ENCODE assay signal across 9 cellular contexts in genomic region chr9:22079873-22080341, GRCh38.
DNase-seq lines count a peak whose midpoint lies in the region; ATAC-seq lines count a peak whose summit lies in the region.
"Had no signal": no experiment of that assay in that cellular context is flagged by ENCODE, and none has a peak within 500 bp of the region (broad histone marks: within the 10 kb centered on the region; RNA-seq: fewer than 3 reads in every experiment).

No MANE protein-coding gene starts in this region.

- no peak overlapping the region for H3K4me2 ChIP-seq in mesendoderm (ENCODE audit: low read length)

- no peaks in the 10 kb centered on the region for H3K79me1 ChIP-seq in mesendoderm (ENCODE audit: low read length)

- H4K5ac ChIP-seq in mesendoderm (ENCODE audit: low read length) = no peak overlapping the region

- H3K18ac ChIP-seq in mesendoderm (ENCODE audit: low read length) = no peak overlapping the region

- ATAC-seq in HG03342 (IDR thresholded peaks at IDR 0.05; ENCODE audit: unreplicated experiment) = peak; percentile 83
- peak; percentile 84 for ATAC-seq in aorta (ENCODE audit: low FRiP score)

- no peak overlapping the region for H4K8ac ChIP-seq in mesendoderm (ENCODE audit: low read depth, low read length)

- no peak overlapping the region for H2BK120ac ChIP-seq in mesendoderm (ENCODE audit: low read depth, low read length)

- H3K27ac ChIP-seq in mesendoderm (ENCODE audit: low read depth, low read length) = peak overlapping the region; percentile 3
- no peak overlapping the region for H3K27ac ChIP-seq in aorta (ENCODE audit: low read depth in 1 of 2, low read length in 2 of 2)
- H3K27ac ChIP-seq: SK-N-MC had no signal

- intact Hi-C loops in aorta (cut with DNase I) = no loop called here

- H3K27me3 ChIP-seq in mesendoderm (ENCODE audit: insufficient read depth, low read length, poor library complexity) (no peaks in the 10 kb centered on the region), aorta (ENCODE audit: control insufficient read depth in 1 of 2, insufficient read depth in 2 of 2, low read length in 1 of 2) (no peaks in the 10 kb centered on the region)

- H3K4me3 ChIP-seq in mesendoderm (ENCODE audit: low read length) (no peak overlapping the region), aorta (ENCODE audit: low read length in 2 of 2) (no peak overlapping the region)
- H3K4me3 ChIP-seq: SK-N-MC had no signal

- H3K4me1 ChIP-seq in mesendoderm (ENCODE audit: control insufficient read depth, low read depth, low read length) (peaks cover 5% of the 10 kb centered on the region), aorta (ENCODE audit: control insufficient read depth in 1 of 2, insufficient read depth in 2 of 2, low read length in 2 of 2) (peaks cover 0 to 2% of the 10 kb centered on the region in 2 donors)

- no peak overlapping the region for H2BK5ac ChIP-seq in mesendoderm (ENCODE audit: low read length)

- H3K36me3 ChIP-seq in mesendoderm (ENCODE audit: control insufficient read depth, insufficient read depth, low read length) = no peaks in the 10 kb centered on the region
- no peaks in the 10 kb centered on the region for H3K36me3 ChIP-seq in aorta (ENCODE audit: control insufficient read depth in 1 of 2, insufficient read depth in 2 of 2, low read length in 1 of 2)

- H2AK5ac ChIP-seq in mesendoderm (ENCODE audit: low read length) = no peak overlapping the region

- H3K4ac ChIP-seq in mesendoderm (ENCODE audit: low read depth, low read length) = no peak overlapping the region

- no peak overlapping the region for H2BK15ac ChIP-seq in mesendoderm (replicated peaks; ENCODE audit: low read depth)

- H3K9me3 ChIP-seq in aorta (ENCODE audit: control insufficient read depth, low read length) = no peaks in the 10 kb centered on the region

- peak; percentile 11 to 24 for DNase-seq in activated CD4-positive, alpha-beta T cell treated with anti-CD3 and anti-CD28 coated beads for 24 hours (ENCODE audit: low read depth in 2 of 2)
- no peak for DNase-seq in activated CD4-positive, alpha-beta T cell treated with anti-CD3 and anti-CD28 coated beads for 1 hour
- DNase-seq in activated naive CD4-positive, alpha-beta T cell treated with anti-CD3 and anti-CD28 coated beads, Interleukin-2, amount 50 U/mL, for 16 hours = peak; percentile 62
- DNase-seq in mesendoderm (no peak), aorta (peak in 1 of 2 donors; percentile 44), NCI-H2171 (lab: John Stamatoyannopoulos, UW) (no peak), epidermal melanocyte (ENCODE audit: insufficient read length, low spot score) (no peak)

- WGBS in mesendoderm (ENCODE audit: extremely low coverage, insufficient coverage, low lambda C conversion rate) = no CpG with 5 or more reads among the region's 4 CpGs
- WGBS in aorta, 2 donors = 43 to 48% methylated on average over 4 of the region's 4 CpGs

- H3K79me2 ChIP-seq in mesendoderm (ENCODE audit: control insufficient read depth, insufficient read depth, low read length) = no peaks in the 10 kb centered on the region

- no peak overlapping the region for H3K9ac ChIP-seq in mesendoderm (ENCODE audit: low read length)

- H3K56ac ChIP-seq in mesendoderm (ENCODE audit: low read length) = no peak overlapping the region

- H3K23ac ChIP-seq in mesendoderm (ENCODE audit: low read length) = no peak overlapping the region

Comparison
In these comparisons a context has a peak if more than half of its experiments do, and no peak if none do; other contexts are left out.
1. DNase-seq: peak in activated CD4-positive, alpha-beta T cell treated with anti-CD3 and anti-CD28 coated beads for 24 hours (2 of 2) and activated naive CD4-positive, alpha-beta T cell treated with anti-CD3 and anti-CD28 coated beads, Interleukin-2, amount 50 U/mL, for 16 hours (single experiment); none in activated CD4-positive, alpha-beta T cell treated with anti-CD3 and anti-CD28 coated beads for 1 hour (single experiment), mesendoderm (single experiment), NCI-H2171 (single experiment) and epidermal melanocyte (single experiment).